In the genomic region with DNA sequence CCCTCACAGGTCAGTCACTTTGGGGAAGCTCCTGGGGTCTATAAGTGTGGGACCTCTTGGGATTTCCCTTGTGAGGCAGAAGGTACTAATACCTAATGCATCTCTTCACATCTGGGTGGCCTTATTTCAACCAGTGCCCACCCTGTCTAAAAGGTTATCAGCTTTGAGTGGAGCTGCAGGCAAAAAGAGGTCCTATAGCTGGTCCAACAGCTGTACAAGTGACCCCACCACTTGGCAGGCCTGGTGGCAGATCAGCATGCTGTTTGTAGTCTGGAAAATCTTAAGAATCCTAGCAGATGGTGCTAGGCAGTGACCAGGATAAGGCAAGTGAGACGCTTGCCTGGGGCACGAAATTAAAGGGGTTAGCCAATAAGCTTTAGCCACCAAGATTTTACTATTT, we compare ENCODE assay signal across 30 cellular contexts. TPM values are rescaled to one million over a fixed set of nuclear protein-coding genes. Genes with fewer than 3 reads are reported as not detected.
"Had no signal": no experiment of that assay in that cellular context is flagged by ENCODE, and none has a peak within 500 bp of the region (broad histone marks: within the 10 kb centered on the region; RNA-seq: fewer than 3 reads in every experiment).

No MANE protein-coding gene starts in this region.

- H3K4me3 ChIP-seq: colonic mucosa, esophagus squamous epithelium, gastrocnemius medialis, heart left ventricle, hepatocyte, lung, mucosa of descending colon, neural progenitor cell, stomach, thyroid gland had no signal

- H3K9me3 ChIP-seq: colonic mucosa, thyroid gland had no signal

- H3K36me3 ChIP-seq: colonic mucosa, esophagus squamous epithelium, gastrocnemius medialis, heart left ventricle, neural progenitor cell, stomach, thyroid gland had no signal

- H3K9ac ChIP-seq: neural progenitor cell, parathyroid adenoma had no signal

- H3K79me2 ChIP-seq: hepatocyte, parathyroid adenoma had no signal

- H3K4me1 ChIP-seq: colonic mucosa, esophagus squamous epithelium, gastrocnemius medialis, heart left ventricle, neural progenitor cell, parathyroid adenoma, stomach, thyroid gland had no signal

- H2AFZ ChIP-seq: hepatocyte, neural progenitor cell, parathyroid adenoma had no signal

- H3K27me3 ChIP-seq: colonic mucosa, gastrocnemius medialis, hepatocyte, neural progenitor cell, thyroid gland had no signal

- H3K27ac ChIP-seq: colonic mucosa, esophagus squamous epithelium, gastrocnemius medialis, heart left ventricle, hepatocyte, neural progenitor cell, parathyroid adenoma, stomach, thyroid gland had no signal

- DNase-seq: colonic mucosa; dermis blood vessel endothelial cell; effector memory CD4-positive, alpha-beta T cell; erythroblast; esophagus squamous epithelium; gastrocnemius medialis; heart left ventricle; kidney; mucosa of descending colon; naive thymus-derived CD4-positive, alpha-beta T cell; stimulated activated CD4-positive, alpha-beta T cell treated with anti-CD3 and anti-CD28 coated beads, Interleukin-2, amount 100 ng/mL, for 24 hours; stimulated activated CD4-positive, alpha-beta T cell treated with anti-CD3 and anti-CD28 coated beads, Interleukin-4, amount 100 ng/mL, for 24 hours; stimulated activated naive CD4-positive, alpha-beta T cell treated with Interleukin-2 at 50 U/mL for 16 hours; stomach; thyroid gland had no signal

- H3K4me2 ChIP-seq: hepatocyte, neural progenitor cell had no signal

RNA-seq across cellular contexts. Expression of a gene that starts 51.6 kb away (rescaled TPM):
- total RNA-seq: chondrocyte, colonic mucosa, dermis blood vessel endothelial cell, esophagus squamous epithelium, gastrocnemius medialis, glomerular endothelial cell, heart left ventricle, hepatocyte, kidney, left lobe of liver, liver, lung, mesothelial cell of epicardium, mucosa of descending colon, osteoblast, progenitor cell of endocrine pancreas, sciatic nerve, skeletal muscle tissue, stomach, subcutaneous adipose tissue, temporal lobe, thyroid gland had no signal
- polyA plus RNA-seq: heart left ventricle; hepatocyte; liver; lung; naive thymus-derived CD4-positive, alpha-beta T cell; stomach had no signal
